8 cellular contexts compared by ENCODE assay signal in the genomic region with DNA sequence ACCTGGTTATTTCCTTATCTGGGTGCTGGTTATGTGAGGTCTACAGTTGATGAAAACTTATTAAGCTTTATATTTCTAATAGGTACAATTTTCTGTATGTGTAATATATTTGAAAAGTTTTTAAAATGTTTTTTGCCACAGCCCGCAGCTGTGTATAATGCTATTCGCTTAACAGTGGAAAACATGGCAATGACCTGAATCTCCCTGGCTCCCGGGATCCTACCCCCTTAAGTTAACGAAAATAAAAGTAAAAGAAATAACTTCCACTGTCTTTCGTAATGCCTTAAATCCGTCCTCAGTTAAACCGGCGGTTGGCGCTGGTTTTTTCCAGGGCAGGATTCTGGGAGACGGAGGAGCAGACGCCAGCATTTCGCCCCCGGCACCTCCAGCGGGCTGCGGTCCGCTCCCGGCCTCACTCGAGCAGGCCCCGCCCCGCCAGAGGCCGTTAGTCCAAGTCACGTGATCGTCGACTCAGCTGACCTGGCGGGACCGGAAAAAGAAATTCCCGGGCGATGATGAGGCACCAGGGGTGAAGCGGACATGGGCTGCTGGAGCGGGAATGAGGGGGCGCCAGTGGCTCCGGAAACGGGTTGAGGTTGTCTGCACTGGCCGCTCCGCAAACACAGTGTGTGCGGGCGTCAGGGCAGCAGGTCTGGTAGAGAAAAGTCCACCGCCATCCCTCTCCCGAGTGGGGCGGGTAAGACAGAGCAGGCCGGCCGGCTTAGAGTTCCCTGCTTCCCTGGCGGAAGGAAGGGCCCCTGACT. TPM values are rescaled to one million over a fixed set of nuclear protein-coding genes. Genes with fewer than 3 reads are reported as not detected.
DNase-seq lines count a peak whose midpoint lies in the region; ATAC-seq and TF ChIP-seq lines count a peak whose summit lies in the region.
"Not testable (repeated sequence)": the region's sequence is repeated elsewhere in the genome, so short reads cannot be mapped to it uniquely, and the experiment has no call there.

No MANE protein-coding gene starts in this region.

- H3K4me3 Mint-ChIP-seq in progenitor cell of endocrine pancreas (ENCODE audit: low read depth), result not testable (repeated sequence)

- not testable (repeated sequence) for H3K27ac ChIP-seq in Panc1 (ENCODE audit: low read length)
- H3K27ac ChIP-seq in dorsolateral prefrontal cortex, result peak overlapping the region in 10 of 59 donors; percentile 18 to 68 (median 42)

- not testable (repeated sequence) for H3K4me1 ChIP-seq in Panc1 (ENCODE audit: control insufficient read depth, insufficient read depth, low read length)

- in situ Hi-C loops in Panc1 (cut with HindIII; ENCODE audit: low pct_unique_long_range_greater_than_20kb, low sequenced_read_pairs), result not testable (repeated sequence)

- not testable (repeated sequence) for H3K36me3 ChIP-seq in Panc1 (ENCODE audit: control insufficient read depth, insufficient read depth, low read length)

- H3K4me1 Mint-ChIP-seq in progenitor cell of endocrine pancreas (ENCODE audit: low read depth), result not testable (repeated sequence)

- TF ChIP-seq CTCF in Panc1 (IDR thresholded peaks at IDR 0.05); progenitor cell of endocrine pancreas (IDR thresholded peaks at IDR 0.05; ENCODE audit: unreplicated experiment): not testable (repeated sequence)
- TF ChIP-seq CTCF in dorsolateral prefrontal cortex (IDR thresholded peaks at IDR 0.05 in 54 of 56, conservative IDR thresholded peaks at IDR 0.05 in 2 of 56; ENCODE audit: low read depth in 1 of 56, partially characterized antibody in 56 of 56), result peak in 3 of 56 donors; percentile 11 to 12 (median 11)

- not testable (repeated sequence) for H3K27me3 ChIP-seq in Panc1 (ENCODE audit: control insufficient read depth, insufficient read depth, low read length); dorsolateral prefrontal cortex

- TSS peak; percentile 88 for BruUV-seq in Panc1 (replicated peaks; lab: Mats Ljungman, UMichigan)

- DNase-seq in EH (ENCODE audit: low read depth), result peak; percentile 88
- not testable (repeated sequence) for DNase-seq in Panc1 (ENCODE audit: low read depth, low spot score)
- peak; percentile 56 for DNase-seq in activated T-cell treated with anti-CD3 and anti-CD28 coated beads for 24 hours (ENCODE audit: low read depth)
- DNase-seq in dorsolateral prefrontal cortex, result peak; percentile 68 to 91 (median 80)
- DNase-seq in iris pigment epithelial cell (ENCODE audit: low read depth), result peak; percentile 71
- peak; percentile 66 for DNase-seq in progenitor cell of endocrine pancreas (ENCODE audit: low spot score, unreplicated experiment)
- DNase-seq in stimulated activated naive CD8-positive, alpha-beta T cell treated with anti-CD3 and anti-CD28 coated beads, Interleukin-15, Interleukin-2, amounts not matched to agents 100 U/mL and 50 U/mL, for 24 hours, result peak; percentile 73

- peak; percentile 69 for ATAC-seq in HG02678 (IDR thresholded peaks at IDR 0.05; ENCODE audit: unreplicated experiment)
- ATAC-seq in Panc1, result peak; percentile 88
- peak; percentile 74 for ATAC-seq in stimulated activated naive CD8-positive, alpha-beta T cell treated with anti-CD3 and anti-CD28 coated beads, Interleukin-15, Interleukin-2, amounts not matched to agents 100 U/mL and 50 U/mL, for 24 hours

- H3K4me3 ChIP-seq in Panc1 (ENCODE audit: low read depth in 2 of 2, low read length in 2 of 2) (peak overlapping the region; percentile 17 to 36), dorsolateral prefrontal cortex (peak overlapping the region in 57 of 59 donors; percentile 7 to 63 (median 46))

- not testable (repeated sequence) for H3K36me3 Mint-ChIP-seq in progenitor cell of endocrine pancreas (ENCODE audit: insufficient read depth)

- intact Hi-C loops in Panc1 (cut with micrococcal nuclease; ENCODE audit: unreplicated experiment); dorsolateral prefrontal cortex (cut with DNase I): not testable (repeated sequence)

- not testable (repeated sequence) for H3K27ac Mint-ChIP-seq in progenitor cell of endocrine pancreas

- CTCF ChIA-PET in Panc1 (lab: Charles Lee), result not testable (repeated sequence)

- POLR2A ChIA-PET in Panc1 (lab: Charles Lee), result not testable (repeated sequence)

- H3K9me3 Mint-ChIP-seq in progenitor cell of endocrine pancreas (ENCODE audit: low read depth), result not testable (repeated sequence)

- H3K9me3 ChIP-seq in Panc1 (ENCODE audit: control insufficient read depth, insufficient read depth, low read depth, low read length), result not testable (repeated sequence)

- H3K27me3 Mint-ChIP-seq in progenitor cell of endocrine pancreas, result not testable (repeated sequence)

RNA-seq across cellular contexts. Expression of a gene that starts 17.8 kb away (rescaled TPM):
- total RNA-seq in Panc1 (2021; ENCODE audit: unreplicated experiment) (not detected), dorsolateral prefrontal cortex (1 to 10 TPM in 12 of 120 experiments, under 1 TPM in 39, not detected in 69; 0.19 to 2.5 (median 0.56) TPM), progenitor cell of endocrine pancreas (not detected in 2 replicates)
- not detected for polyA plus RNA-seq in Panc1 (2012; ENCODE audit: insufficient read length)

RNA-seq across cellular contexts. Expression of a gene that starts 49.3 kb away (rescaled TPM):
- total RNA-seq in Panc1 (2021; ENCODE audit: unreplicated experiment) (0.21 TPM), dorsolateral prefrontal cortex (under 1 TPM in 8 of 120 experiments, not detected in 112; 0.40 to 0.84 (median 0.54) TPM), progenitor cell of endocrine pancreas (not detected in 2 replicates)
- polyA plus RNA-seq in Panc1 (2012; ENCODE audit: insufficient read length), result not detected

RNA-seq across cellular contexts. Expression of a gene that starts 49.3 kb away (rescaled TPM):
- 17.9 TPM for total RNA-seq in Panc1 (2021; ENCODE audit: unreplicated experiment)
- polyA plus RNA-seq in Panc1 (2012; ENCODE audit: insufficient read length), result 13.9 TPM
- total RNA-seq in dorsolateral prefrontal cortex, result 10 to 100 TPM; 16.4 to 42.8 (median 27.6) TPM
- total RNA-seq in progenitor cell of endocrine pancreas, result 33.8 and 35.4 TPM in 2 replicates
